8 cellular contexts compared by ENCODE assay signal in genomic region chr10:109912335-109913282, GRCh38. TPM values are rescaled to one million over a fixed set of nuclear protein-coding genes. Genes with fewer than 3 reads are reported as not detected.
DNase-seq lines count a peak whose midpoint lies in the region; ATAC-seq and TF ChIP-seq lines count a peak whose summit lies in the region.

No MANE protein-coding gene starts in this region.

- DNase-seq in T-helper 1 cell (no peak), PC-3 (peak; percentile 59), immature natural killer cell (no peak), pons (ENCODE audit: low spot score) (no peak), 8988T (no peak)
- no peak for DNase-seq in activated CD4-positive, alpha-beta T cell treated with anti-CD3 and anti-CD28 coated beads for 1 hour

- H3K9me3 Mint-ChIP-seq in T-helper 1 cell treated with Interleukin-12 subunit alpha and Interleukin-12 subunit beta and Interleukin-4 antibody, amounts not matched to agents 30 μg/mL and 1 μg/mL, for 36 hours = no peaks in the 10 kb centered on the region
- H3K9me3 Mint-ChIP-seq in immature natural killer cell = no peaks in the 10 kb centered on the region

- H3K4me2 ChIP-seq in PC-3 (ENCODE audit: low read length) = peak overlapping the region; percentile 33

- peaks cover 14% of the 10 kb centered on the region for H3K36me3 ChIP-seq in PC-3 (ENCODE audit: low read depth, low read length)

- no peak overlapping the region for H3K4me3 Mint-ChIP-seq in T-helper 1 cell treated with Interleukin-12 subunit alpha and Interleukin-12 subunit beta and Interleukin-4 antibody, amounts not matched to agents 30 μg/mL and 1 μg/mL, for 36 hours
- peak overlapping the region in 4 of 5 donors; percentile 0 to 52 (median 24) for H3K4me3 Mint-ChIP-seq in immature natural killer cell

- no peak overlapping the region for H3K4me3 ChIP-seq in PC-3 (ENCODE audit: low read length)

- BruUV-seq in PC-3 (replicated peaks; lab: Mats Ljungman, UMichigan) = no TSS peak

- no peaks in the 10 kb centered on the region for H3K27me3 Mint-ChIP-seq in T-helper 1 cell treated with Interleukin-12 subunit alpha and Interleukin-12 subunit beta and Interleukin-4 antibody, amounts not matched to agents 30 μg/mL and 1 μg/mL, for 36 hours (ENCODE audit: low read depth)
- H3K27me3 Mint-ChIP-seq in immature natural killer cell (ENCODE audit: low read depth in 3 of 3) = no peaks in the 10 kb centered on the region

- H3K27ac Mint-ChIP-seq in T-helper 1 cell treated with Interleukin-12 subunit alpha and Interleukin-12 subunit beta and Interleukin-4 antibody, amounts not matched to agents 30 μg/mL and 1 μg/mL, for 36 hours = peak overlapping the region; percentile 51
- peak overlapping the region; percentile 88 to 97 (median 96) for H3K27ac Mint-ChIP-seq in immature natural killer cell

- no peak for TF ChIP-seq CTCF in PC-3 (conservative IDR thresholded peaks at IDR 0.05; ENCODE audit: low read depth, low read length)

- H3K36me3 Mint-ChIP-seq in T-helper 1 cell treated with Interleukin-12 subunit alpha and Interleukin-12 subunit beta and Interleukin-4 antibody, amounts not matched to agents 30 μg/mL and 1 μg/mL, for 36 hours (ENCODE audit: low read depth) = peaks cover 48% of the 10 kb centered on the region
- peaks cover 5 to 29% (median 15%) of the 10 kb centered on the region in 3 donors for H3K36me3 Mint-ChIP-seq in immature natural killer cell

- peaks cover 43% of the 10 kb centered on the region for H3K4me1 ChIP-seq in PC-3 (ENCODE audit: insufficient read depth, low read length)

- POLR2A ChIA-PET in PC-3 (lab: Charles Lee; ENCODE audit: unreplicated experiment) = no interaction called here

- H3K9me2 ChIP-seq in PC-3 (replicated peaks; ENCODE audit: low read length) = no peaks in the 10 kb centered on the region

- no peaks in the 10 kb centered on the region for H3K9me3 ChIP-seq in PC-3 (ENCODE audit: low read length)

- H3K79me2 ChIP-seq in PC-3 (ENCODE audit: low read length) = peaks cover 56% of the 10 kb centered on the region

- no peak overlapping the region for H2AFZ ChIP-seq in PC-3 (ENCODE audit: low read length)

- H3K4me1 Mint-ChIP-seq in T-helper 1 cell treated with Interleukin-12 subunit alpha and Interleukin-12 subunit beta and Interleukin-4 antibody, amounts not matched to agents 30 μg/mL and 1 μg/mL, for 36 hours (ENCODE audit: low read depth) = peaks cover 62% of the 10 kb centered on the region
- H3K4me1 Mint-ChIP-seq in immature natural killer cell = peaks cover 87 to 91% of the 10 kb centered on the region in 2 donors

- CTCF ChIA-PET in PC-3 (lab: Charles Lee) = no interaction called here

- ATAC-seq in HG03025 (IDR thresholded peaks at IDR 0.05; ENCODE audit: low FRiP score, unreplicated experiment) (peak; percentile 85), PC-3 (peak; percentile 60)

- no peaks in the 10 kb centered on the region for H3F3A ChIP-seq in PC-3 (ENCODE audit: low read length, unreplicated experiment)

- H4K20me1 ChIP-seq in PC-3 (ENCODE audit: low read length) = peaks cover 6% of the 10 kb centered on the region; the same call in 1 of the 2 replicates

- H3K27ac ChIP-seq in PC-3 (ENCODE audit: low read length) = peak overlapping the region; percentile 53

- H3K27me3 ChIP-seq in PC-3 (ENCODE audit: low read length) = no peaks in the 10 kb centered on the region

- no peak overlapping the region for H3K9ac ChIP-seq in PC-3 (ENCODE audit: low read length)

- intact Hi-C loops in PC-3 (cut with micrococcal nuclease) = loop anchor here (10.0 kb wide), 1 partner anchor 52 kb away; no protein-coding TSS in a partner anchor

RNA-seq across cellular contexts. Expression of gene XPNPEP1, which starts 10.7 kb away (rescaled TPM):
- total RNA-seq in PC-3 (2014; rRNA removed) = 77.3 TPM in 2 replicates
- polyA plus RNA-seq in immature natural killer cell = 10 to 100 TPM; 36.4 to 71.7 (median 57.7) TPM
